Comparison of ENCODE assay signal across 8 cellular contexts in the genomic region with DNA sequence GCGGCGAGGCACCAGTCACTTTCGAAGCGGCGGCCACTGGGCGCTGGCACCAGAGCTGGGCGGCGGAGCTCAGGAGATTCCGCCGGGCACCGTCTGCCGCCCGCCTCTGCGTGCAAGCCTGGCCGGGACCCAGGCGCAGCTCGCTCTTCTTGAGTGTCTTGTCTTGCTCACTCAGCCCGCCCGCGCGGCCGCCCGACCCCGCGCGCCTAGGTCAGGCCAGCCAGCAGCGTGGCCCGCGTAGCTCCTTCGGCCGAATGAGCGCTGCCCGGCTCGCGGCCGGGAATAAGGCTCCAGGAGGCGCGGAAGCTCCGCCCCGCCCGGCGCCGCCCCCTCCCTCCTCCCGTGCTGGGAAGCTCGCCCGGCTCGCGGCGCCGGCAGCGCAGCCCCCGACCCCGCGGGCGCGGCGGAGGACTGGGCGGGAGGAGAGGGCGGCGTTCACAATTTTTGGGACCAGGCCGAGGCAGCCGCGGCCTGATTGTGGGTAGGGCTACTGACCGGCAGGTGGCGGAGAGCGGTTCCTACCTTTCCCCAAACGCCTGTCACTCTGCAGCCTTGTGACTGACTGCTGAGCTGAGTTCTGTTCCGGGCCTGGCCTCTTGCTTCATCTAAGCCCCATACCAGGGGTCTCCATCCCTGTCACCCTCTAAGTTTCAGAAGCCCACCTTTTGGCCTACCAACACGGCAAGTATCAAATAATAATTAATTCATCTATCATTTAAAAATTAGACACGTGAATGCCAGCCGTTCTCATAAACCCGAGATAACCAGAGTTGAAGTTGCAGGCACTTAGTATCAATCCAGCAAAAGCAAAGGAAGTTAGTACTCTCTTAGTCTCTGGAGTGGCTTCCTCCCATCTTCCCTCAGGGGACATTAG. TPM values are rescaled to one million over a fixed set of nuclear protein-coding genes. Genes with fewer than 3 reads are reported as not detected.
A peak's percentile ranks its signal among the peaks of the same experiment; 100 is the strongest.
DNase-seq lines count a peak whose midpoint lies in the region; ATAC-seq, FAIRE-seq and TF ChIP-seq lines count a peak whose summit lies in the region.

Gene HBEGF (minus strand): TSS at position 256 of the 874 bp plus-strand sequence. CDS start 275 bp downstream, outside the sequence.

- peaks cover 11% of the 10 kb centered on the region for H3K4me1 ChIP-seq in IMR-90 (ENCODE audit: control insufficient read depth, insufficient read depth, low read length)
- peaks cover 21% of the 10 kb centered on the region for H3K4me1 ChIP-seq in SJSA1 (replicated peaks)

- CTCF ChIA-PET in IMR-90 (lab: Yijun Ruan, JAX) = interaction anchor here (0.6 to 11.0 kb wide), 23 partner anchors 9 to 1218 kb away, joined by 3 to 233 read pairs (median 4); partner anchors contain the start of gene PFDN1

- H3K27ac ChIP-seq in IMR-90 (ENCODE audit: insufficient read depth, low read length) (peak within 1 kb of the TSS; percentile 22; the same call in 1 of the 2 replicates), SJSA1 (peak within 1 kb of the TSS; percentile 10)

- H4K20me1 ChIP-seq in IMR-90 (ENCODE audit: insufficient read depth, low read length) = 0 out of 2 replicates have a peak, but pooled peaks cover 9% of the 10 kb centered on the region

- H3K23ac ChIP-seq in IMR-90 (ENCODE audit: low read depth, low read length) = peak within 1 kb of the TSS; percentile 79

- peak within 1 kb of the TSS; percentile 92 for H2AK9ac ChIP-seq in IMR-90 (replicated peaks; ENCODE audit: low read depth, low read length, poor library complexity)

- H2BK20ac ChIP-seq in IMR-90 (ENCODE audit: low read depth, low read length) = peak within 1 kb of the TSS; percentile 57; the same call in 1 of the 2 replicates

- peaks cover 2% of the 10 kb centered on the region for H3K9me3 Mint-ChIP-seq in activated naive CD8-positive, alpha-beta T cell treated with anti-CD3 and anti-CD28 coated beads for 36 hours

- no peak within 1 kb of the TSS for H4K91ac ChIP-seq in IMR-90 (ENCODE audit: insufficient read depth, low read depth, low read length)

- no peak for FAIRE-seq in urothelium cell line (lab: Jason Lieb, UNC)

- peak within 1 kb of the TSS; percentile 90 for H2AFZ ChIP-seq in IMR-90 (replicated peaks; ENCODE audit: low read length, poor library complexity)

- H3K4me3 Mint-ChIP-seq in activated naive CD8-positive, alpha-beta T cell treated with anti-CD3 and anti-CD28 coated beads for 36 hours = peak within 1 kb of the TSS; percentile 73

- H4K8ac ChIP-seq in IMR-90 (ENCODE audit: low read depth in 2 of 2, low read length in 2 of 2) = peak within 1 kb of the TSS; percentile 46 to 52; a peak in 2 of 4 replicates

- H3K4me1 Mint-ChIP-seq in activated naive CD8-positive, alpha-beta T cell treated with anti-CD3 and anti-CD28 coated beads for 36 hours = peaks cover 42% of the 10 kb centered on the region

- peaks cover 4% of the 10 kb centered on the region; the same call in 1 of the 2 replicates for H3K9me1 ChIP-seq in IMR-90 (ENCODE audit: insufficient read depth, low read length)

- H3K27me3 Mint-ChIP-seq in activated naive CD8-positive, alpha-beta T cell treated with anti-CD3 and anti-CD28 coated beads for 36 hours = peaks cover 40% of the 10 kb centered on the region

- H2BK120ac ChIP-seq in IMR-90 (ENCODE audit: low read depth, low read length) = peak within 1 kb of the TSS; percentile 52

- POLR2A ChIA-PET in IMR-90 (lab: Charles Lee; ENCODE audit: unreplicated experiment) = interaction anchor here (0.6 to 1.5 kb wide), 7 partner anchors 11 to 1577 kb away, joined by 3 to 8 read pairs (median 3); partner anchors contain the start of gene DELE1

- no peak within 1 kb of the TSS for H3K27ac Mint-ChIP-seq in activated naive CD8-positive, alpha-beta T cell treated with anti-CD3 and anti-CD28 coated beads for 36 hours

- peaks cover 24 to 43% of the 10 kb centered on the region in 2 experiments for H3K79me1 ChIP-seq in IMR-90 (ENCODE audit: low read depth in 1 of 2, low read length in 2 of 2)

- H3K18ac ChIP-seq in IMR-90 (ENCODE audit: low read depth, low read length) = no peak within 1 kb of the TSS

- DNase-seq in EH (ENCODE audit: low read depth) (peak; percentile 78), IMR-90 (peak; percentile 63), SJSA1 (ENCODE audit: low read depth in 1 of 2, low spot score in 2 of 2) (peak; percentile 85 to 89), glomerular visceral epithelial cell (ENCODE audit: extremely low spot score) (peak; percentile 83), nucleus accumbens (lab: John Stamatoyannopoulos, UW) (peak in 54 of 56 donors; percentile 33 to 94 (median 72)), urothelium cell line (ENCODE audit: low spot score) (peak; percentile 91)
- peak; percentile 56 for DNase-seq in activated naive CD8-positive, alpha-beta T cell treated with anti-CD3 and anti-CD28 coated beads for 36 hours

- BruUV-seq in IMR-90 (replicated peaks; lab: Mats Ljungman, UMichigan) = no TSS peak

- peak within 1 kb of the TSS; percentile 66 for H3K4me2 ChIP-seq in IMR-90 (ENCODE audit: low read depth, low read length)

- TF ChIP-seq POLR2A in IMR-90 (IDR thresholded peaks at IDR 0.05; ENCODE audit: low read depth, low read length) = peak; percentile 98

- peak within 1 kb of the TSS; percentile 77 for H3K14ac ChIP-seq in IMR-90 (replicated peaks; ENCODE audit: low read depth, low read length)

- H3K9me3 ChIP-seq in IMR-90 (ENCODE audit: control insufficient read depth, insufficient read depth, low read length) = no peaks in the 10 kb centered on the region
- H3K9me3 ChIP-seq in SJSA1 (replicated peaks) = no peaks in the 10 kb centered on the region; the same call in 1 of the 2 replicates

- H3K56ac ChIP-seq in IMR-90 (ENCODE audit: extremely low read depth, insufficient read depth, low read length) = peak within 1 kb of the TSS; percentile 19; the same call in 1 of the 2 replicates

- H3K27me3 ChIP-seq in IMR-90 (ENCODE audit: control insufficient read depth, insufficient read depth, low read length) = no peaks in the 10 kb centered on the region
- no peaks in the 10 kb centered on the region for H3K27me3 ChIP-seq in SJSA1 (replicated peaks)

- 0% methylated on average over 16 of the region's 72 CpGs; no CpG with 5 or more reads in 1 of the 2 experiments for WGBS in IMR-90 (ENCODE audit: extremely low coverage in 2 of 2, insufficient read length in 1 of 2), 2 experiments

- intact Hi-C loops in IMR-90 (cut with micrococcal nuclease) = loop anchor here (1.0 to 5.0 kb wide), 2 partner anchors 49 to 102 kb away; no protein-coding TSS in a partner anchor

- H3K9ac ChIP-seq in IMR-90 (ENCODE audit: low read depth, low read length) = peak within 1 kb of the TSS; percentile 41

- peak; percentile 72 for ATAC-seq in GM21576 (IDR thresholded peaks at IDR 0.05; ENCODE audit: unreplicated experiment)
- peak; percentile 93 for ATAC-seq in IMR-90 (ENCODE audit: low read depth)

- dilution Hi-C loops in IMR-90 (cut with HindIII; ENCODE audit: low sequenced_read_pairs, unreplicated experiment) = no loop called here

- H3K4me3 ChIP-seq in IMR-90 (ENCODE audit: insufficient read depth, low read depth, low read length) = peak within 1 kb of the TSS; percentile 74
- peak within 1 kb of the TSS; percentile 84 for H3K4me3 ChIP-seq in SJSA1

- peak within 1 kb of the TSS; percentile 25 for H2BK5ac ChIP-seq in IMR-90 (ENCODE audit: low read depth, low read length, poor library complexity, severe bottlenecking)

- H3K36me3 ChIP-seq in IMR-90 (ENCODE audit: control insufficient read depth, insufficient read depth, low read length) (peaks cover 5% of the 10 kb centered on the region; the same call in 1 of the 2 replicates), SJSA1 (peaks cover 38% of the 10 kb centered on the region)

- H2AK5ac ChIP-seq in IMR-90 (ENCODE audit: low read depth, low read length) = peak within 1 kb of the TSS; percentile 42

- H2BK15ac ChIP-seq in IMR-90 (ENCODE audit: low read depth, low read length) = no peak within 1 kb of the TSS; the same call in 2 of the 3 replicates

- peak within 1 kb of the TSS; percentile 64 for H3K4ac ChIP-seq in IMR-90 (ENCODE audit: low read depth, low read length)

- no peak for TF ChIP-seq RAD21 in IMR-90 (IDR thresholded peaks at IDR 0.05; ENCODE audit: low read length)

- in situ Hi-C loops in IMR-90 (cut with MboI; ENCODE audit: low sequenced_read_pairs) = no loop called here

- H3K36me3 Mint-ChIP-seq in activated naive CD8-positive, alpha-beta T cell treated with anti-CD3 and anti-CD28 coated beads for 36 hours = peaks cover 13% of the 10 kb centered on the region

- H4K5ac ChIP-seq in IMR-90 (ENCODE audit: low read depth, low read length) = no peak within 1 kb of the TSS

- TF ChIP-seq CTCF in IMR-90 (conservative IDR thresholded peaks at IDR 0.05; ENCODE audit: low read depth, low read length) = peak; percentile 37

TF ChIP-seq in IMR-90, 13 proteins besides CTCF, POLR2A, EP300 and RAD21:
- peak; percentile 28; the same call in 1 of the 2 replicates for TF ChIP-seq MAZ (IDR thresholded peaks at IDR 0.05; ENCODE audit: borderline replicate concordance, low read depth, low read length)
- TF ChIP-seq RFX5 (IDR thresholded peaks at IDR 0.05; ENCODE audit: low read depth, low read length) = no peak
- TF ChIP-seq MXI1 (IDR thresholded peaks at IDR 0.05; ENCODE audit: borderline replicate concordance, low read depth, low read length) = 0 out of 2 replicates have a peak, but pooled peaks have one; percentile 30
- no peak for TF ChIP-seq FOS (IDR thresholded peaks at IDR 0.05; ENCODE audit: low read depth, low read length)

RNA-seq across cellular contexts. Expression of gene HBEGF, which starts in this region (rescaled TPM):
- 18.8 and 26.9 TPM in 2 replicates for total RNA-seq in IMR-90 (2012; rRNA removed)
- 36.1 and 48.7 TPM in 2 replicates for polyA plus RNA-seq in IMR-90 (2012; rRNA removed)
- polyA plus RNA-seq in IMR-90 (2012; cell fraction: cytosol; rRNA removed) = 31.0 and 54.1 TPM in 2 replicates
- polyA plus RNA-seq in IMR-90 (2012; cell fraction: nucleus; rRNA removed; ENCODE audit: low replicate concordance) = 41.9 and 95.5 TPM in 2 replicates
- total RNA-seq in SJSA1 (2014; rRNA removed; shearing (Covaris generic)) = 44.2 and 46.9 TPM in 2 replicates
- total RNA-seq in activated naive CD8-positive, alpha-beta T cell treated with anti-CD3 and anti-CD28 coated beads for 36 hours = 1 to 10 TPM; 5.7 TPM

Comparison
In these comparisons a context has a peak if more than half of its experiments do, and no peak if none do; other contexts are left out.
1. Peak in every context shown above with its lines: DNase-seq, ATAC-seq, H3K4me3 ChIP-seq and H3K27ac ChIP-seq.